ENCODE assay signal across 23 cellular contexts in the genomic region with DNA sequence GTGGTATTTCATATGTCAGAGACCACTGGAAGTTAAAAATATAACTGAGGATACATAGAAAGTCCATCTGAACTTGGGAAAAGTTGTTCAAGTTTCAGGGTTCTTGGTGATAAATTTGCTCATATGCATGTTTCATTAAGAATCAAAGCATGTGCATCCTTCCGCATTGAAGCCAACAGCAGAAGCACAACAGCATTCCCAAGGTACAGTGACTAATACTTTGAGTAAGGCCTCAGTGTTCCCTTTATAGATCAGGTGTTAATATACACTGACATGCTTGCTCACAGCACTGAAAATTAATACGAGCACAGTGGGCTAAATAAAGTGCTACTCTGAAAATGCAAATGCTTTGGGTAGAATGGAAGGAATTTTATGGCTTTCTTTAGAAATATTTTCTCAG.
"Had no signal": no experiment of that assay in that cellular context is flagged by ENCODE, and none has a peak within 500 bp of the region (broad histone marks: within the 10 kb centered on the region; RNA-seq: fewer than 3 reads in every experiment).

No MANE protein-coding gene starts in this region.

- ATAC-seq: gastroesophageal sphincter; naive thymus-derived CD8-positive, alpha-beta T cell; right cardiac atrium had no signal

- DNase-seq: activated CD4-positive, alpha-beta memory T cell treated with anti-CD3 and anti-CD28 coated beads for 36 hours; activated CD4-positive, alpha-beta T cell treated with anti-CD3 and anti-CD28 coated beads, Interleukin-2, amount 10 ng/mL, durations not matched to agents 24 days and 14 days; activated CD4-positive, CD25-positive, alpha-beta regulatory T cell treated with anti-CD3 and anti-CD28 coated beads, Interleukin-2, amount 50 U/mL, for 72 hours; activated CD8-positive, alpha-beta memory T cell treated with anti-CD3 and anti-CD28 coated beads, Interleukin-2, amount 50 U/mL, for 4 hours; activated effector memory CD4-positive, alpha-beta T cell treated with anti-CD3 and anti-CD28 coated beads, Interleukin-2, amount 50 U/mL, for 16 hours; activated naive CD4-positive, alpha-beta T cell treated with anti-CD3 and anti-CD28 coated beads, Interleukin-2, amount 10 ng/mL, durations not matched to agents 7 days and 5 days; activated T-cell treated with anti-CD3 and anti-CD28 coated beads, Interleukin-2, amount 50 U/mL, for 1 hour; caudate nucleus; erythroblast; naive thymus-derived CD8-positive, alpha-beta T cell; right cardiac atrium; spleen; stimulated activated naive CD4-positive, alpha-beta T cell treated with Interleukin-2 at 50 U/mL for 16 hours; SW 1271; T1000; testis; transverse colon had no signal

- H3K4me1 Mint-ChIP-seq: activated CD4-positive, alpha-beta T cell treated with anti-CD3 and anti-CD28 coated beads, Interleukin-2, amount 10 ng/mL, durations not matched to agents 24 days and 14 days; activated naive CD4-positive, alpha-beta T cell treated with anti-CD3 and anti-CD28 coated beads, Interleukin-2, amount 10 ng/mL, durations not matched to agents 7 days and 5 days; brain; mesothelial cell of epicardium; naive thymus-derived CD8-positive, alpha-beta T cell; neural progenitor cell had no signal

- H3K36me3 Mint-ChIP-seq: activated CD4-positive, alpha-beta memory T cell treated with anti-CD3 and anti-CD28 coated beads for 36 hours; activated naive CD4-positive, alpha-beta T cell treated with anti-CD3 and anti-CD28 coated beads, Interleukin-2, amount 10 ng/mL, durations not matched to agents 7 days and 5 days; brain; mesothelial cell of epicardium; naive thymus-derived CD8-positive, alpha-beta T cell; neural progenitor cell had no signal

- H3K9me3 Mint-ChIP-seq: activated CD4-positive, alpha-beta T cell treated with anti-CD3 and anti-CD28 coated beads, Interleukin-2, amount 10 ng/mL, durations not matched to agents 24 days and 14 days; brain; neural progenitor cell had no signal

- H3K27me3 Mint-ChIP-seq: activated CD4-positive, alpha-beta memory T cell treated with anti-CD3 and anti-CD28 coated beads for 36 hours; activated CD4-positive, alpha-beta T cell treated with anti-CD3 and anti-CD28 coated beads, Interleukin-2, amount 10 ng/mL, durations not matched to agents 24 days and 14 days; activated naive CD4-positive, alpha-beta T cell treated with anti-CD3 and anti-CD28 coated beads, Interleukin-2, amount 10 ng/mL, durations not matched to agents 7 days and 5 days; brain; naive thymus-derived CD8-positive, alpha-beta T cell had no signal

- H3K4me3 Mint-ChIP-seq: activated CD4-positive, alpha-beta memory T cell treated with anti-CD3 and anti-CD28 coated beads for 36 hours; activated CD4-positive, alpha-beta T cell treated with anti-CD3 and anti-CD28 coated beads, Interleukin-2, amount 10 ng/mL, durations not matched to agents 24 days and 14 days; activated naive CD4-positive, alpha-beta T cell treated with anti-CD3 and anti-CD28 coated beads, Interleukin-2, amount 10 ng/mL, durations not matched to agents 7 days and 5 days; activated T-helper 1 cell treated with anti-CD3 and anti-CD28 coated beads, Interleukin-12 subunit alpha, Interleukin-12 subunit beta, Interleukin-2, Interleukin-4 antibody, amounts not matched to agents 30 ng/mL and 10 ng/mL and 1 ng/mL, durations not matched to agents 14 hours and 24 hours and 36 hours; brain; mesothelial cell of epicardium; naive thymus-derived CD8-positive, alpha-beta T cell; neural progenitor cell; T-helper 1 cell treated with Interleukin-12 subunit alpha and Interleukin-12 subunit beta and Interleukin-4 antibody, amounts not matched to agents 30 μg/mL and 1 μg/mL, for 36 hours had no signal

- H3K27ac Mint-ChIP-seq: activated CD4-positive, alpha-beta memory T cell treated with anti-CD3 and anti-CD28 coated beads for 36 hours; activated CD4-positive, alpha-beta T cell treated with anti-CD3 and anti-CD28 coated beads, Interleukin-2, amount 10 ng/mL, durations not matched to agents 24 days and 14 days; activated naive CD4-positive, alpha-beta T cell treated with anti-CD3 and anti-CD28 coated beads, Interleukin-2, amount 10 ng/mL, durations not matched to agents 7 days and 5 days; activated T-helper 1 cell treated with anti-CD3 and anti-CD28 coated beads, Interleukin-12 subunit alpha, Interleukin-12 subunit beta, Interleukin-2, Interleukin-4 antibody, amounts not matched to agents 30 ng/mL and 10 ng/mL and 1 ng/mL, durations not matched to agents 14 hours and 24 hours and 36 hours; brain; mesothelial cell of epicardium; naive thymus-derived CD8-positive, alpha-beta T cell; neural progenitor cell; T-helper 1 cell treated with Interleukin-12 subunit alpha and Interleukin-12 subunit beta and Interleukin-4 antibody, amounts not matched to agents 30 μg/mL and 1 μg/mL, for 36 hours had no signal
